8 cellular contexts compared by ENCODE assay signal in genomic region chr1:110207831-110208230, GRCh38. TPM values are rescaled to one million over a fixed set of nuclear protein-coding genes. Genes with fewer than 3 reads are reported as not detected.
DNase-seq lines count a peak whose midpoint lies in the region; ATAC-seq lines count a peak whose summit lies in the region.

No MANE protein-coding gene starts in this region.

- no peak overlapping the region for H3K4me3 ChIP-seq in MG63

- DNase-seq in Daoy (ENCODE audit: low read depth): peak; percentile 78
- peak; percentile 58 for DNase-seq in MG63
- peak; percentile 47 for DNase-seq in T-helper 22 cell (ENCODE audit: low read depth)
- peak in 40 of 58 donors; percentile 15 to 78 (median 38) for DNase-seq in anterior cingulate cortex (lab: John Stamatoyannopoulos, UW)
- peak; percentile 78 for DNase-seq in hepatic stellate cell (ENCODE audit: low spot score)
- peak; percentile 59 to 78 (median 69) for DNase-seq in stimulated activated CD4-positive, alpha-beta T cell treated with anti-CD3 and anti-CD28 coated beads, Interleukin-12 subunit alpha, Interleukin-12 subunit beta, amount 100 ng/mL, for 48 hours (ENCODE audit: low read depth in 2 of 3, low spot score in 1 of 3)

- H3K27me3 ChIP-seq in MG63: no peaks in the 10 kb centered on the region

- ATAC-seq in GM19395 (IDR thresholded peaks at IDR 0.05; ENCODE audit: unreplicated experiment): no peak
- ATAC-seq in HG03378 (IDR thresholded peaks at IDR 0.05; ENCODE audit: unreplicated experiment): no peak

- no peaks in the 10 kb centered on the region for H3K36me3 ChIP-seq in MG63

- H3K9me3 ChIP-seq in MG63: no peaks in the 10 kb centered on the region

RNA-seq across cellular contexts. Expression of gene KCNC4, which starts 2.3 kb away (rescaled TPM):
- 5.1 and 5.5 TPM in 2 replicates for total RNA-seq in Daoy (2014; rRNA removed; shearing (Covaris generic))
- 3.1 and 4.4 TPM in 2 replicates for total RNA-seq in MG63 (2014; rRNA removed; shearing (Covaris generic); ENCODE audit: low replicate concordance)

RNA-seq across cellular contexts. Expression of gene SLC6A17, which starts 57.5 kb away (rescaled TPM):
- 0.46 and 0.60 TPM in 2 replicates for total RNA-seq in Daoy (2014; rRNA removed; shearing (Covaris generic))
- total RNA-seq in MG63 (2014; rRNA removed; shearing (Covaris generic); ENCODE audit: low replicate concordance): 1.1 and 1.2 TPM in 2 replicates
